In the genomic region with DNA sequence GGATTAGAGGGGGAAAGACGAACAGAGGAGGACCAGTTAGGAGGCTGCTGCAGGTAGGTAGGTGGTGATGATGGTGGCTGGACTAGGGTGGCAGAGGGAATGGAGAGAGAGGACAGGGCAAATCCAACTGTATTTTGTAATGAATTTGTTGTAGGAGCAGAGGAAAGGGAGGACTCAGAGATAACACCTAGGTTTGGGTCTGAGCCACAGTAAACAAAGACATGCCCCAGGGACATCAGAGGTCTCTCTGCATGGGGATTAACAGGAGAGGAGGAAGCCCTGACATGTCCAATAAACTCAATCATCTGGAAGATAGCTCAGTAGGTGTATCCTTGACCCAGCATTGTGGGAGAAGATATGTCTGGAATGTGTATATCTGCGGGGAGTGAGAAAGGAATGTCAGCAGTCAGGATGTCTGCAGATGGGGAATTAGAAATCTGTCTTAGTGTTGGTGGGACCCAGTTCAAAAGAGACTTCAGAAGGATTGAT, we compare ENCODE assay signal across 1 cellular context.
A peak's percentile ranks its signal among the peaks of the same experiment; 100 is the strongest.
TF ChIP-seq lines count a peak whose summit lies in the region.

No MANE protein-coding gene starts in this region.

TF ChIP-seq in HEK293, 187 proteins besides CTCF, POLR2A, EP300 and RAD21 (continued from another document and continues in another):
- TF ChIP-seq, protein P1, sequence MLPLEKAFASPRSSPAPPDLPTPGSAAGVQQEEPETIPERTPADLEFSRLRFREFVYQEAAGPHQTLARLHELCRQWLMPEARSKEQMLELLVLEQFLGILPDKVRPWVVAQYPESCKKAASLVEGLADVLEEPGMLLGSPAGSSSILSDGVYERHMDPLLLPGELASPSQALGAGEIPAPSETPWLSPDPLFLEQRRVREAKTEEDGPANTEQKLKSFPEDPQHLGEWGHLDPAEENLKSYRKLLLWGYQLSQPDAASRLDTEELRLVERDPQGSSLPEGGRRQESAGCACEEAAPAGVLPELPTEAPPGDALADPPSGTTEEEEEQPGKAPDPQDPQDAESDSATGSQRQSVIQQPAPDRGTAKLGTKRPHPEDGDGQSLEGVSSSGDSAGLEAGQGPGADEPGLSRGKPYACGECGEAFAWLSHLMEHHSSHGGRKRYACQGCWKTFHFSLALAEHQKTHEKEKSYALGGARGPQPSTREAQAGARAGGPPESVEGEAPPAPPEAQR (tag by site-specific recombination; IDR thresholded peaks at IDR 0.05) = no peak
- no peak for TF ChIP-seq ZFP3 (tag by site-specific recombination; IDR thresholded peaks at IDR 0.05; ENCODE audit: low read depth)
- no peak for TF ChIP-seq MEIS1 (CRISPR knock-in tag; IDR thresholded peaks at IDR 0.05; ENCODE audit: borderline replicate concordance)
- TF ChIP-seq SP3 (tag by site-specific recombination; IDR thresholded peaks at IDR 0.05) = 0 out of 2 replicates have a peak, but pooled peaks have one; percentile 34
- no peak for TF ChIP-seq ZNF521 (tag by site-specific recombination; IDR thresholded peaks at IDR 0.05)
- TF ChIP-seq KLF1 (tag by site-specific recombination; IDR thresholded peaks at IDR 0.05) = no peak
- TF ChIP-seq, protein P2, sequence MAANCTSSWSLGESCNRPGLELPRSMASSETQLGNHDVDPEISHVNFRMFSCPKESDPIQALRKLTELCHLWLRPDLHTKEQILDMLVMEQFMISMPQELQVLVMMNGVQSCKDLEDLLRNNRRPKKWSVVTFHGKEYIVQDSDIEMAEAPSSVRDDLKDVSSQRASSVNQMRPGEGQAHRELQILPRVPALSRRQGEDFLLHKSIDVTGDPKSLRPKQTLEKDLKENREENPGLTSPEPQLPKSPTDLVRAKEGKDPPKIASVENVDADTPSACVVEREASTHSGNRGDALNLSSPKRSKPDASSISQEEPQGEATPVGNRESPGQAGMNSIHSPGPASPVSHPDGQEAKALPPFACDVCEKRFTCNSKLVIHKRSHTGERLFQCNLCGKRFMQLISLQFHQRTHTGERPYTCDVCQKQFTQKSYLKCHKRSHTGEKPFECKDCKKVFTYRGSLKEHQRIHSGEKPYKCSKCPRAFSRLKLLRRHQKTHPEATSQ (tag by site-specific recombination; IDR thresholded peaks at IDR 0.05) = no peak
- TF ChIP-seq GLIS1 (tag by site-specific recombination; IDR thresholded peaks at IDR 0.05) = peak; percentile 94
- TF ChIP-seq, protein P3, sequence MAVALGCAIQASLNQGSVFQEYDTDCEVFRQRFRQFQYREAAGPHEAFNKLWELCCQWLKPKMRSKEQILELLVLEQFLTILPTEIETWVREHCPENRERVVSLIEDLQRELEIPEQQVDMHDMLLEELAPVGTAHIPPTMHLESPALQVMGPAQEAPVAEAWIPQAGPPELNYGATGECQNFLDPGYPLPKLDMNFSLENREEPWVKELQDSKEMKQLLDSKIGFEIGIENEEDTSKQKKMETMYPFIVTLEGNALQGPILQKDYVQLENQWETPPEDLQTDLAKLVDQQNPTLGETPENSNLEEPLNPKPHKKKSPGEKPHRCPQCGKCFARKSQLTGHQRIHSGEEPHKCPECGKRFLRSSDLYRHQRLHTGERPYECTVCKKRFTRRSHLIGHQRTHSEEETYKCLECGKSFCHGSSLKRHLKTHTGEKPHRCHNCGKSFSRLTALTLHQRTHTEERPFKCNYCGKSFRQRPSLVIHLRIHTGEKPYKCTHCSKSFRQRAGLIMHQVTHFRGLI (tag by site-specific recombination; IDR thresholded peaks at IDR 0.05) = no peak
- no peak for TF ChIP-seq MYNN (tag by site-specific recombination; IDR thresholded peaks at IDR 0.05; ENCODE audit: borderline replicate concordance)
- TF ChIP-seq ZNF837 (tag by site-specific recombination; IDR thresholded peaks at IDR 0.05) = no peak
- TF ChIP-seq ZNF785 (tag by site-specific recombination; IDR thresholded peaks at IDR 0.05) = no peak
- TF ChIP-seq ZNF660 (tag by site-specific recombination; IDR thresholded peaks at IDR 0.05) = no peak
- TF ChIP-seq ZNF169 (tag by site-specific recombination; IDR thresholded peaks at IDR 0.05) = no peak
- TF ChIP-seq, protein P4, sequence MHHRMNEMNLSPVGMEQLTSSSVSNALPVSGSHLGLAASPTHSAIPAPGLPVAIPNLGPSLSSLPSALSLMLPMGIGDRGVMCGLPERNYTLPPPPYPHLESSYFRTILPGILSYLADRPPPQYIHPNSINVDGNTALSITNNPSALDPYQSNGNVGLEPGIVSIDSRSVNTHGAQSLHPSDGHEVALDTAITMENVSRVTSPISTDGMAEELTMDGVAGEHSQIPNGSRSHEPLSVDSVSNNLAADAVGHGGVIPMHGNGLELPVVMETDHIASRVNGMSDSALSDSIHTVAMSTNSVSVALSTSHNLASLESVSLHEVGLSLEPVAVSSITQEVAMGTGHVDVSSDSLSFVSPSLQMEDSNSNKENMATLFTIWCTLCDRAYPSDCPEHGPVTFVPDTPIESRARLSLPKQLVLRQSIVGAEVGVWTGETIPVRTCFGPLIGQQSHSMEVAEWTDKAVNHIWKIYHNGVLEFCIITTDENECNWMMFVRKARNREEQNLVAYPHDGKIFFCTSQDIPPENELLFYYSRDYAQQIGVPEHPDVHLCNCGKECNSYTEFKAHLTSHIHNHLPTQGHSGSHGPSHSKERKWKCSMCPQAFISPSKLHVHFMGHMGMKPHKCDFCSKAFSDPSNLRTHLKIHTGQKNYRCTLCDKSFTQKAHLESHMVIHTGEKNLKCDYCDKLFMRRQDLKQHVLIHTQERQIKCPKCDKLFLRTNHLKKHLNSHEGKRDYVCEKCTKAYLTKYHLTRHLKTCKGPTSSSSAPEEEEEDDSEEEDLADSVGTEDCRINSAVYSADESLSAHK (tag by site-specific recombination; IDR thresholded peaks at IDR 0.05) = peak; percentile 69; the same call in 1 of the 2 replicates
- no peak for TF ChIP-seq ZNF510 (tag by site-specific recombination; IDR thresholded peaks at IDR 0.05; ENCODE audit: insufficient replicate concordance)
- no peak for TF ChIP-seq SP2 (tag by site-specific recombination; IDR thresholded peaks at IDR 0.05)
- no peak for TF ChIP-seq ZNF544 (tag by site-specific recombination; IDR thresholded peaks at IDR 0.05)
- TF ChIP-seq ZNF140 (tag by site-specific recombination; IDR thresholded peaks at IDR 0.05) = no peak
- TF ChIP-seq ZNF48 (tag by site-specific recombination; IDR thresholded peaks at IDR 0.05) = no peak
- no peak for TF ChIP-seq ZNF621 (tag by site-specific recombination; IDR thresholded peaks at IDR 0.05)
- TF ChIP-seq ZNF530 (tag by site-specific recombination; IDR thresholded peaks at IDR 0.05; ENCODE audit: low read depth) = no peak
- TF ChIP-seq ZNF529 (tag by site-specific recombination; IDR thresholded peaks at IDR 0.05; ENCODE audit: insufficient replicate concordance) = no peak
- TF ChIP-seq ZNF274 (IDR thresholded peaks at IDR 0.05; ENCODE audit: low read length) = no peak
- TF ChIP-seq ZNF274 (tag by site-specific recombination; IDR thresholded peaks at IDR 0.05; ENCODE audit: borderline replicate concordance) = no peak
- peak; percentile 74 for TF ChIP-seq ZIC2 (tag by site-specific recombination; IDR thresholded peaks at IDR 0.05)
- TF ChIP-seq, protein P5, sequence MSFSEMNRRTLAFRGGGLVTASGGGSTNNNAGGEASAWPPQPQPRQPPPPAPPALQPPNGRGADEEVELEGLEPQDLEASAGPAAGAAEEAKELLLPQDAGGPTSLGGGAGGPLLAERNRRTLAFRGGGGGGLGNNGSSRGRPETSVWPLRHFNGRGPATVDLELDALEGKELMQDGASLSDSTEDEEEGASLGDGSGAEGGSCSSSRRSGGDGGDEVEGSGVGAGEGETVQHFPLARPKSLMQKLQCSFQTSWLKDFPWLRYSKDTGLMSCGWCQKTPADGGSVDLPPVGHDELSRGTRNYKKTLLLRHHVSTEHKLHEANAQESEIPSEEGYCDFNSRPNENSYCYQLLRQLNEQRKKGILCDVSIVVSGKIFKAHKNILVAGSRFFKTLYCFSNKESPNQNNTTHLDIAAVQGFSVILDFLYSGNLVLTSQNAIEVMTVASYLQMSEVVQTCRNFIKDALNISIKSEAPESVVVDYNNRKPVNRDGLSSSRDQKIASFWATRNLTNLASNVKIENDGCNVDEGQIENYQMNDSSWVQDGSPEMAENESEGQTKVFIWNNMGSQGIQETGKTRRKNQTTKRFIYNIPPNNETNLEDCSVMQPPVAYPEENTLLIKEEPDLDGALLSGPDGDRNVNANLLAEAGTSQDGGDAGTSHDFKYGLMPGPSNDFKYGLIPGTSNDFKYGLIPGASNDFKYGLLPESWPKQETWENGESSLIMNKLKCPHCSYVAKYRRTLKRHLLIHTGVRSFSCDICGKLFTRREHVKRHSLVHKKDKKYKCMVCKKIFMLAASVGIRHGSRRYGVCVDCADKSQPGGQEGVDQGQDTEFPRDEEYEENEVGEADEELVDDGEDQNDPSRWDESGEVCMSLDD (tag by site-specific recombination; IDR thresholded peaks at IDR 0.05) = no peak
- no peak for TF ChIP-seq ZNF623 (tag by site-specific recombination; IDR thresholded peaks at IDR 0.05)
- no peak for TF ChIP-seq ZNF624 (tag by site-specific recombination; IDR thresholded peaks at IDR 0.05)
- TF ChIP-seq ZSCAN30 (tag by site-specific recombination; IDR thresholded peaks at IDR 0.05) = 0 out of 2 replicates have a peak, but pooled peaks have one; percentile 25
- TF ChIP-seq ZNF223 (tag by site-specific recombination; IDR thresholded peaks at IDR 0.05) = no peak
- TF ChIP-seq ZNF654 (tag by site-specific recombination; IDR thresholded peaks at IDR 0.05; ENCODE audit: low read depth) = no peak
- TF ChIP-seq ZNF174 (tag by site-specific recombination; IDR thresholded peaks at IDR 0.05) = no peak
- TF ChIP-seq ZBTB17 (tag by site-specific recombination; IDR thresholded peaks at IDR 0.05) = peak; percentile 30; the same call in 1 of the 2 replicates
- peak; percentile 51; the same call in 1 of the 2 replicates for TF ChIP-seq ZFP69B (tag by site-specific recombination; IDR thresholded peaks at IDR 0.05)
- TF ChIP-seq REPIN1 (tag by site-specific recombination; IDR thresholded peaks at IDR 0.05; ENCODE audit: low read depth) = no peak
- no peak for TF ChIP-seq ZNF354C (tag by site-specific recombination; IDR thresholded peaks at IDR 0.05; ENCODE audit: borderline replicate concordance, low read depth)
- TF ChIP-seq ZNF248 (tag by site-specific recombination; IDR thresholded peaks at IDR 0.05) = no peak
- peak; percentile 85 for TF ChIP-seq MZF1 (tag by site-specific recombination; IDR thresholded peaks at IDR 0.05; ENCODE audit: borderline replicate concordance)
- no peak for TF ChIP-seq ZNF112 (tag by site-specific recombination; IDR thresholded peaks at IDR 0.05)
- no peak for TF ChIP-seq BCL11A (tag by site-specific recombination; IDR thresholded peaks at IDR 0.05; ENCODE audit: low read depth)
- TF ChIP-seq ZNF19 (tag by site-specific recombination; IDR thresholded peaks at IDR 0.05; ENCODE audit: low read depth) = no peak
- TF ChIP-seq, protein P6, sequence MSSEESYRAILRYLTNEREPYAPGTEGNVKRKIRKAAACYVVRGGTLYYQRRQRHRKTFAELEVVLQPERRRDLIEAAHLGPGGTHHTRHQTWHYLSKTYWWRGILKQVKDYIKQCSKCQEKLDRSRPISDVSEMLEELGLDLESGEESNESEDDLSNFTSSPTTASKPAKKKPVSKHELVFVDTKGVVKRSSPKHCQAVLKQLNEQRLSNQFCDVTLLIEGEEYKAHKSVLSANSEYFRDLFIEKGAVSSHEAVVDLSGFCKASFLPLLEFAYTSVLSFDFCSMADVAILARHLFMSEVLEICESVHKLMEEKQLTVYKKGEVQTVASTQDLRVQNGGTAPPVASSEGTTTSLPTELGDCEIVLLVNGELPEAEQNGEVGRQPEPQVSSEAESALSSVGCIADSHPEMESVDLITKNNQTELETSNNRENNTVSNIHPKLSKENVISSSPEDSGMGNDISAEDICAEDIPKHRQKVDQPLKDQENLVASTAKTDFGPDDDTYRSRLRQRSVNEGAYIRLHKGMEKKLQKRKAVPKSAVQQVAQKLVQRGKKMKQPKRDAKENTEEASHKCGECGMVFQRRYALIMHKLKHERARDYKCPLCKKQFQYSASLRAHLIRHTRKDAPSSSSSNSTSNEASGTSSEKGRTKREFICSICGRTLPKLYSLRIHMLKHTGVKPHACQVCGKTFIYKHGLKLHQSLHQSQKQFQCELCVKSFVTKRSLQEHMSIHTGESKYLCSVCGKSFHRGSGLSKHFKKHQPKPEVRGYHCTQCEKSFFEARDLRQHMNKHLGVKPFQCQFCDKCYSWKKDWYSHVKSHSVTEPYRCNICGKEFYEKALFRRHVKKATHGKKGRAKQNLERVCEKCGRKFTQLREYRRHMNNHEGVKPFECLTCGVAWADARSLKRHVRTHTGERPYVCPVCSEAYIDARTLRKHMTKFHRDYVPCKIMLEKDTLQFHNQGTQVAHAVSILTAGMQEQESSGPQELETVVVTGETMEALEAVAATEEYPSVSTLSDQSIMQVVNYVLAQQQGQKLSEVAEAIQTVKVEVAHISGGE (tag by site-specific recombination; conservative IDR thresholded peaks at IDR 0.05; ENCODE audit: low read depth) = no peak
- TF ChIP-seq GLIS2 (tag by site-specific recombination; IDR thresholded peaks at IDR 0.05) = no peak
- TF ChIP-seq, protein P7, sequence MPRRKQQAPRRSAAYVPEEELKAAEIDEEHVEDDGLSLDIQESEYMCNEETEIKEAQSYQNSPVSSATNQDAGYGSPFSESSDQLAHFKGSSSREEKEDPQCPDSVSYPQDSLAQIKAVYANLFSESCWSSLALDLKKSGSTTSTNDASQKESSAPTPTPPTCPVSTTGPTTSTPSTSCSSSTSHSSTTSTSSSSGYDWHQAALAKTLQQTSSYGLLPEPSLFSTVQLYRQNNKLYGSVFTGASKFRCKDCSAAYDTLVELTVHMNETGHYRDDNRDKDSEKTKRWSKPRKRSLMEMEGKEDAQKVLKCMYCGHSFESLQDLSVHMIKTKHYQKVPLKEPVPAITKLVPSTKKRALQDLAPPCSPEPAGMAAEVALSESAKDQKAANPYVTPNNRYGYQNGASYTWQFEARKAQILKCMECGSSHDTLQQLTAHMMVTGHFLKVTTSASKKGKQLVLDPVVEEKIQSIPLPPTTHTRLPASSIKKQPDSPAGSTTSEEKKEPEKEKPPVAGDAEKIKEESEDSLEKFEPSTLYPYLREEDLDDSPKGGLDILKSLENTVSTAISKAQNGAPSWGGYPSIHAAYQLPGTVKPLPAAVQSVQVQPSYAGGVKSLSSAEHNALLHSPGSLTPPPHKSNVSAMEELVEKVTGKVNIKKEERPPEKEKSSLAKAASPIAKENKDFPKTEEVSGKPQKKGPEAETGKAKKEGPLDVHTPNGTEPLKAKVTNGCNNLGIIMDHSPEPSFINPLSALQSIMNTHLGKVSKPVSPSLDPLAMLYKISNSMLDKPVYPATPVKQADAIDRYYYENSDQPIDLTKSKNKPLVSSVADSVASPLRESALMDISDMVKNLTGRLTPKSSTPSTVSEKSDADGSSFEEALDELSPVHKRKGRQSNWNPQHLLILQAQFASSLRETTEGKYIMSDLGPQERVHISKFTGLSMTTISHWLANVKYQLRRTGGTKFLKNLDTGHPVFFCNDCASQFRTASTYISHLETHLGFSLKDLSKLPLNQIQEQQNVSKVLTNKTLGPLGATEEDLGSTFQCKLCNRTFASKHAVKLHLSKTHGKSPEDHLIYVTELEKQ (tag by site-specific recombination; IDR thresholded peaks at IDR 0.05; ENCODE audit: borderline replicate concordance) = peak; percentile 74
- no peak for TF ChIP-seq ZNF791 (tag by site-specific recombination; IDR thresholded peaks at IDR 0.05)
- peak; percentile 92 for TF ChIP-seq EGR2 (tag by site-specific recombination; IDR thresholded peaks at IDR 0.05; ENCODE audit: low read depth)
